8 cellular contexts compared by ENCODE assay signal in the genomic region with DNA sequence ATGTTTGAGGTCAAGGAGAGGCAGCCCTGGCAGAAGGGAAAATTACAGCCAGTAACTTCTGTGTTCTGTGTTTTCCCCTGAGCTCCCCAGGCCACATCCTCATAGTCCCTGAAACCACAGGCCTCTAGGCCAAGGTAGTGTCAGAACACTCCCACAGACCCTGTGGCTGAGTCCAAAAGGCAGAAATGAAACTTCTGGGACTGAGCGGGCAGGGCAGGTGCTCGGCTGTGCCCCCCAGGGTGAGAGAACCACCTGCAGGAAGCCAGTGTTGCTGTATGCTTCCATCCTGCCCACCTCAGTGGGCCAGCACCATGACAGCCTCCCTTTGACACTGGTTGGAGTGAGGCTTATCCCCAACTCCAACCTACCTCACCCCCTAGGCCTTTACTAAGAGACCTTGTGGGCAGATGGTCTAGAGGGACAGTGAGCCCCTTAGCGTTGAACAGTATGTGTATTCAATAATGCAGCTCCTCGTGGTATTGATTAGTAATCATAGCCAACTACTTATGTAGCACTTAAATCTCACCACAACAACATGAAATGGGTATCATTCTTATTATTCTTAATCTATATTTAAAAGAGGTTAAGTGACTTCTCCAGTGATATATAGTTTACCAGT. TPM values are rescaled to one million over a fixed set of nuclear protein-coding genes. Genes with fewer than 3 reads are reported as not detected.
A peak's percentile ranks its signal among the peaks of the same experiment; 100 is the strongest.
DNase-seq lines count a peak whose midpoint lies in the region; ATAC-seq, FAIRE-seq and TF ChIP-seq lines count a peak whose summit lies in the region.

No MANE protein-coding gene starts in this region.

- 59 to 83% methylated on average over 1 to 4 of the region's 4 CpGs for WGBS in transverse colon (ENCODE audit: low coverage in 1 of 2), 2 donors

- H3K27ac Mint-ChIP-seq in MCF 10A (ENCODE audit: low read depth, unreplicated experiment): no peak overlapping the region

- H3K9me3 Mint-ChIP-seq in MCF 10A (ENCODE audit: unreplicated experiment): no peaks in the 10 kb centered on the region

- FAIRE-seq in D721Med (lab: Jason Lieb, UNC): no peak

- ATAC-seq in HG02981 (IDR thresholded peaks at IDR 0.05; ENCODE audit: unreplicated experiment): peak; percentile 92

- no peaks in the 10 kb centered on the region for H3K36me3 Mint-ChIP-seq in MCF 10A (ENCODE audit: insufficient read depth, unreplicated experiment)

- peaks cover 40% of the 10 kb centered on the region for H3K27me3 Mint-ChIP-seq in MCF 10A (ENCODE audit: insufficient read depth, unreplicated experiment)

- TF ChIP-seq CTCF in breast epithelium (IDR thresholded peaks at IDR 0.05) (no peak), MCF 10A (IDR thresholded peaks at IDR 0.05; ENCODE audit: unreplicated experiment) (no peak), transverse colon (IDR thresholded peaks at IDR 0.05) (no peak), D721Med (IDR thresholded peaks at IDR 0.05; ENCODE audit: insufficient read depth, missing control alignments) (no peak)

- no peaks in the 10 kb centered on the region for H3K4me1 Mint-ChIP-seq in MCF 10A (ENCODE audit: insufficient read depth, unreplicated experiment)

- TF ChIP-seq POLR2A in breast epithelium (IDR thresholded peaks at IDR 0.05): no peak
- no peak for TF ChIP-seq POLR2A in transverse colon (IDR thresholded peaks at IDR 0.05)

- BruUV-seq in MCF 10A (replicated peaks; lab: Mats Ljungman, UMichigan): no TSS peak

- H3K4me1 ChIP-seq in breast epithelium (peaks cover 0 to 7% of the 10 kb centered on the region in 2 donors), transverse colon (no peaks in the 10 kb centered on the region)

- H3K4me3 ChIP-seq in breast epithelium (no peak overlapping the region), transverse colon (no peak overlapping the region)

- POLR2A ChIA-PET in MCF 10A (lab: Yijun Ruan, JAX): no interaction called here

- TF ChIP-seq EP300 in transverse colon (IDR thresholded peaks at IDR 0.05; ENCODE audit: low read depth): no peak

- DNase-seq in breast epithelium (ENCODE audit: low spot score in 2 of 2) (peak in 1 of 2 donors; percentile 21), MCF 10A (ENCODE audit: unreplicated experiment) (no peak), SKM-1 treated with dmso at 0.1 percent for 144 hours (lab: John Stamatoyannopoulos, UW; ENCODE audit: unreplicated experiment) (peak; percentile 92), transverse colon (peak; percentile 35), D721Med (ENCODE audit: insufficient read length, low spot score) (no peak), NCI-H1694 treated with DMSO at 0.1 percent for 48 hours (lab: John Stamatoyannopoulos, UW) (no peak), cortex of kidney (lab: John Stamatoyannopoulos, UW) (no peak)

- H3K27me3 ChIP-seq in breast epithelium (no peaks in the 10 kb centered on the region), transverse colon (no peaks in the 10 kb centered on the region)

- no peak overlapping the region for H3K4me3 Mint-ChIP-seq in MCF 10A (ENCODE audit: unreplicated experiment)

- in situ Hi-C loops in transverse colon (cut with MboI; ENCODE audit: low pct_ligation_motif_present in 1 of 4, low pct_unique_long_range_greater_than_20kb in 1 of 4, low sequenced_read_pairs in 3 of 4): no loop called here

- H3K9me3 ChIP-seq in breast epithelium (no peaks in the 10 kb centered on the region), transverse colon (no peaks in the 10 kb centered on the region)

- H3K27ac ChIP-seq in breast epithelium (peak overlapping the region; percentile 56 to 60), transverse colon (no peak overlapping the region)

- H3K36me3 ChIP-seq in breast epithelium (no peaks in the 10 kb centered on the region), transverse colon (no peaks in the 10 kb centered on the region)

- intact Hi-C loops in breast epithelium (cut with DNase I; ENCODE audit: low total_unique reads) (no loop called here), MCF 10A (cut with micrococcal nuclease) (no loop called here), transverse colon (cut with DNase I; ENCODE audit: low total_unique reads) (no loop called here)

- CTCF ChIA-PET in MCF 10A (lab: Yijun Ruan, JAX): interaction anchor here (1.1 kb wide), 1 partner anchor 9 kb away, joined by 3 read pairs; no protein-coding TSS in a partner anchor

RNA-seq across cellular contexts. Expression of gene PIK3CG, which starts 30.3 kb away (rescaled TPM):
- total RNA-seq in breast epithelium (10 to 100 TPM in 1 of 3 donors, 1 to 10 TPM in 2; 3.3 to 12.0 (median 5.4) TPM), MCF 10A (2022) (not detected in 2 replicates), transverse colon (10 to 100 TPM in 2 of 4 donors, 1 to 10 TPM in 1, under 1 TPM in 1; 0.60 to 13.1 (median 9.8) TPM)

Comparison
In these comparisons a context has a peak if more than half of its experiments do, and no peak if none do; other contexts are left out.
1. DNase-seq: peak in SKM-1 treated with dmso at 0.1 percent for 144 hours (single experiment) and transverse colon (single experiment); none in MCF 10A (single experiment), D721Med (single experiment), NCI-H1694 treated with DMSO at 0.1 percent for 48 hours (single experiment) and cortex of kidney (single experiment).
2. H3K27ac ChIP-seq: peak in breast epithelium (2 of 2); none in transverse colon (0 of 4).